Comparison of ENCODE assay signal across 10 cellular contexts in the genomic region with DNA sequence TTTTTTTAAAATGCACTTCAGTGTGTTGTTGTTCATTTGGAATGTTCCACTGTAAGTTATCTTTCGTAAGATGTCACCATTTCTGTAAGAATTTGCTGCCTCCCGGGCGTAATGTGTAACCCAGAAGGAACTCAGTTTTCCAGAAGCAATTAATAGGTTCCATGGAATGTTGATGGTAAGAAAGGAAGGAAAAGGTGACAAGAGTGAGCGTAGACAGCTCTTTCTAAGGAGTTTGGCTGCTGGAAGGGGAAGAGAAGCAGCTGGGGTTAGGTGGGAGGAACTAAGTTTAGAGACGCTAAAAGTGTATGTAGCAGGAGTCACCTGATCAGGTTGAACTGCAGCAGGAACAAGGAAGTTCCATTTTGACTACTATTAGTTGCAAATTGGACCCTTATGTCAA. TPM values are rescaled to one million over a fixed set of nuclear protein-coding genes. Genes with fewer than 3 reads are reported as not detected.
A peak's percentile ranks its signal among the peaks of the same experiment; 100 is the strongest.
DNase-seq lines count a peak whose midpoint lies in the region; ATAC-seq and TF ChIP-seq lines count a peak whose summit lies in the region.
"Had no signal": no experiment of that assay in that cellular context is flagged by ENCODE, and none has a peak within 500 bp of the region (broad histone marks: within the 10 kb centered on the region; RNA-seq: fewer than 3 reads in every experiment).

No MANE protein-coding gene starts in this region.

- H3K4me1 ChIP-seq in ES-I3 (ENCODE audit: insufficient read depth, low read length) (no peaks in the 10 kb centered on the region), breast epithelium (no peaks in the 10 kb centered on the region)

- ATAC-seq in activated CD4-positive, CD25-positive, alpha-beta regulatory T cell treated with anti-CD3 and anti-CD28 coated beads, Interleukin-2, amount 50 U/mL, for 24 hours = no peak
- no peak for ATAC-seq in HG02763 (IDR thresholded peaks at IDR 0.05; ENCODE audit: unreplicated experiment)
- ATAC-seq in GM18502 (IDR thresholded peaks at IDR 0.05; ENCODE audit: poor library complexity, unreplicated experiment) = no peak

- H3K4me1 Mint-ChIP-seq in progenitor cell of endocrine pancreas (ENCODE audit: low read depth) = no peaks in the 10 kb centered on the region

- H3K27ac ChIP-seq in breast epithelium = peak overlapping the region; percentile 83 to 84

- no peaks in the 10 kb centered on the region for H3K36me3 ChIP-seq in ES-I3 (ENCODE audit: insufficient read depth, low read length)
- H3K36me3 ChIP-seq in MG63 = no peaks in the 10 kb centered on the region
- no peaks in the 10 kb centered on the region for H3K36me3 ChIP-seq in breast epithelium

- H3K36me3 Mint-ChIP-seq in progenitor cell of endocrine pancreas (ENCODE audit: insufficient read depth) = peaks cover 2% of the 10 kb centered on the region

- peak overlapping the region; percentile 71 for H3K4me3 Mint-ChIP-seq in progenitor cell of endocrine pancreas (ENCODE audit: low read depth)

- H3K9me3 Mint-ChIP-seq in progenitor cell of endocrine pancreas (ENCODE audit: low read depth) = peaks cover 4% of the 10 kb centered on the region

- H3K27me3 Mint-ChIP-seq in progenitor cell of endocrine pancreas = no peaks in the 10 kb centered on the region

- TF ChIP-seq POLR2A in breast epithelium (IDR thresholded peaks at IDR 0.05) = no peak

- no peaks in the 10 kb centered on the region for H3K27me3 ChIP-seq in MG63
- peaks cover 0 to 17% of the 10 kb centered on the region in 2 donors for H3K27me3 ChIP-seq in breast epithelium

- intact Hi-C loops in breast epithelium (cut with DNase I; ENCODE audit: low total_unique reads) = no loop called here

- H3K9ac ChIP-seq in ES-I3 (ENCODE audit: low read depth, low read length) = peak overlapping the region; percentile 39; the same call in 1 of the 2 replicates

- H3K4me3 ChIP-seq in MG63 = peak overlapping the region; percentile 48
- H3K4me3 ChIP-seq in breast epithelium = peak overlapping the region in 2 of 3 donors; percentile 42 to 54

- H3K27ac Mint-ChIP-seq in progenitor cell of endocrine pancreas = peak overlapping the region; percentile 92

- H3K9me3 ChIP-seq in ES-I3 (ENCODE audit: control insufficient read depth, insufficient read depth, low read length) (no peaks in the 10 kb centered on the region), MG63 (no peaks in the 10 kb centered on the region), breast epithelium (no peaks in the 10 kb centered on the region)

- DNase-seq in MG63 = no peak
- peak in 1 of 2 donors; percentile 32 for DNase-seq in breast epithelium (ENCODE audit: low spot score in 2 of 2)
- no peak for DNase-seq in progenitor cell of endocrine pancreas (ENCODE audit: low spot score, unreplicated experiment)
- no peak for DNase-seq in NCI-H1092 treated with DMSO at 0.1 percent for 48 hours (lab: John Stamatoyannopoulos, UW)

- TF ChIP-seq CTCF in breast epithelium (IDR thresholded peaks at IDR 0.05) (no peak), progenitor cell of endocrine pancreas (IDR thresholded peaks at IDR 0.05; ENCODE audit: unreplicated experiment) (no peak)

RNA-seq across cellular contexts. Expression of a gene that starts 35.9 kb away (rescaled TPM):
- not detected in 2 replicates for total RNA-seq in MG63 (2014; rRNA removed; shearing (Covaris generic); ENCODE audit: low replicate concordance)
- not detected for total RNA-seq in breast epithelium
- total RNA-seq in progenitor cell of endocrine pancreas = not detected in 2 replicates
- total RNA-seq: kidney epithelial cell, urinary bladder had no signal
